In the genomic region with DNA sequence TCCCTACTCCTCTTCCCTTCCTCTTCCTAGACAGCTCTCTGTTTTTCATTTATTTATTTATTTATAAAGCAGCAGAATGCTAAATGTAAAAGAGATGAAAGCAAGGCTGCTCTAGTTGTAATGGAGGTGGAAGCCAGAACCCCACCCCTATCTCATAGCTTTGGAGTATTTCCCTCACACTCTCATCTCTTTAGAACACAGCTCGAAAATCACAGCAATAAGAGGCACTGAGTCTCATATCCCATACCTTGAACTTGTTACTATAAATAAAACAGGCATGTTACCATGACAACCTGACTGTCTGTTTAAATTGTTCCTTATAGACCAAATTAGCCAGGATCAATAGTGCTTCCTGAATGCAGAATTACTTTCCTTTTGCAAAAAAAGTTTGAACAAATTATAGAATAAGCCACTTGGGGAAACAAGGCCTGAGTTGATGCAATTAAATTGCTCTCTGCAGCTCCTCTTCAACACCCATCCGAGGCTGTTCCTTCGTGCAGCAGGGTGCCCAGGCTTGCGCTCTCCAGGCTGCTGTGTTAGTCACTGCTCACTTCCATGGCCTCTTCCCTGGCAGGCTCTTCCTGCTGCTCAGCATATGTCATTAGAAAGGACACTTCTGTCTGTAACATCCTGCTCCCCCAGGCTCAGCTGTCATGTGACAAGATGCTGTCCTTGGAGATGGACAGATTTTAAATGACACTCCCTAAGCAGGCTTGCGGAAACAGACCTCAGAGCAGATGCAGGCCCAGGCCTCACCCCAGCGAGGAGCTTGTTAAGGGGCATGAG, we compare ENCODE assay signal across 25 cellular contexts.
DNase-seq lines count a peak whose midpoint lies in the region; ATAC-seq lines count a peak whose summit lies in the region.
"Had no signal": no experiment of that assay in that cellular context is flagged by ENCODE, and none has a peak within 500 bp of the region (broad histone marks: within the 10 kb centered on the region; RNA-seq: fewer than 3 reads in every experiment).

No MANE protein-coding gene starts in this region.

- no peak overlapping the region for H2BK120ac ChIP-seq in mesendoderm (ENCODE audit: low read depth, low read length)

- DNase-seq in Ammon's horn (ENCODE audit: low spot score) (peak; percentile 14), G401 (ENCODE audit: low spot score) (peak; percentile 64), mesendoderm (peak; percentile 31)
- no peak for DNase-seq in activated effector memory CD4-positive, alpha-beta T cell treated with Interleukin-2 at 50 U/mL for 16 hours
- no peak for DNase-seq in stimulated activated CD4-positive, alpha-beta T cell treated with anti-CD3 and anti-CD28 coated beads, Interleukin-2, amount 100 ng/mL, for 24 hours
- DNase-seq: activated CD8-positive, alpha-beta memory T cell treated with anti-CD3 and anti-CD28 coated beads for 24 hours; activated naive CD4-positive, alpha-beta T cell treated with anti-CD3 and anti-CD28 coated beads, Interleukin-2, amount 10 ng/mL, durations not matched to agents 7 days and 5 days; activated T-cell treated with anti-CD3 and anti-CD28 coated beads, Interleukin-2, amount 50 U/mL, for 24 hours; amniotic stem cell; Calu3; H7; mammary epithelial cell; NCI-H1930; NCI-H446; NK-92 treated with Interleukin-12 subunit alpha and Interleukin-12 subunit beta, amount 100 ng/mL, for 24 hours; nucleus accumbens; PC-9; SHP77 treated with DMSO at 0.1 percent for 48 hours; stimulated activated CD4-positive, alpha-beta T cell treated with anti-CD3 and anti-CD28 coated beads, Interleukin-2, amount 100 ng/mL, for 48 hours; stimulated activated naive B cell treated with anti-CD40 and anti-IgM and Interleukin-4, amounts not matched to agents 10 μg/mL and 1 μg/mL and 100 μg/mL, for 72 hours; T-cell had no signal

- no peak overlapping the region for H4K5ac ChIP-seq in mesendoderm (ENCODE audit: low read length)

- in situ Hi-C loops in G401 (cut with HindIII; ENCODE audit: low sequenced_read_pairs) = no loop called here

- H4K8ac ChIP-seq in mesendoderm (ENCODE audit: low read depth, low read length) = no peak overlapping the region

- H2BK5ac ChIP-seq in mesendoderm (ENCODE audit: low read length) = no peak overlapping the region

- H3K4ac ChIP-seq in mesendoderm (ENCODE audit: low read depth, low read length) = no peak overlapping the region

- H3K9ac ChIP-seq in mesendoderm (ENCODE audit: low read length) = no peak overlapping the region

- no peaks in the 10 kb centered on the region for H3K79me1 ChIP-seq in mesendoderm (ENCODE audit: low read length)

- H3K36me3 ChIP-seq in mesendoderm (ENCODE audit: control insufficient read depth, insufficient read depth, low read length) = no peaks in the 10 kb centered on the region
- H3K36me3 ChIP-seq: breast epithelium had no signal

- H3K4me2 ChIP-seq in mesendoderm (ENCODE audit: low read length) = no peak overlapping the region
- H3K4me2 ChIP-seq: PC-9 had no signal

- H3K27me3 ChIP-seq in mesendoderm (ENCODE audit: insufficient read depth, low read length, poor library complexity) = no peaks in the 10 kb centered on the region
- H3K27me3 ChIP-seq: breast epithelium had no signal

- WGBS in mesendoderm (ENCODE audit: extremely low coverage, insufficient coverage, low lambda C conversion rate) = no CpG with 5 or more reads among the region's 6 CpGs

- no peak overlapping the region for H2AK5ac ChIP-seq in mesendoderm (ENCODE audit: low read length)

- no peak overlapping the region for H2BK15ac ChIP-seq in mesendoderm (replicated peaks; ENCODE audit: low read depth)

- H3K23ac ChIP-seq in mesendoderm (ENCODE audit: low read length) = no peak overlapping the region

- H3K27ac ChIP-seq in cingulate gyrus (ENCODE audit: low read depth, low read length) = peak overlapping the region; percentile 34
- no peak overlapping the region for H3K27ac ChIP-seq in mesendoderm (ENCODE audit: low read depth, low read length)
- H3K27ac ChIP-seq: breast epithelium, HL-60, PC-9 had no signal

- H3K79me2 ChIP-seq in mesendoderm (ENCODE audit: control insufficient read depth, insufficient read depth, low read length) = no peaks in the 10 kb centered on the region

- H3K4me3 ChIP-seq in mesendoderm (ENCODE audit: low read length) = no peak overlapping the region
- H3K4me3 ChIP-seq: breast epithelium, PC-9 had no signal

- no peak overlapping the region for H3K56ac ChIP-seq in mesendoderm (ENCODE audit: low read length)

- ATAC-seq in HG02852 (IDR thresholded peaks at IDR 0.05; ENCODE audit: unreplicated experiment) = no peak
- ATAC-seq: stimulated activated naive B cell treated with anti-CD40 and anti-IgM and Interleukin-4, amounts not matched to agents 10 μg/mL and 1 μg/mL and 100 μg/mL, for 72 hours; T-cell had no signal

- H3K4me1 ChIP-seq in mesendoderm (ENCODE audit: control insufficient read depth, low read depth, low read length) = peaks cover 2% of the 10 kb centered on the region
- H3K4me1 ChIP-seq: breast epithelium had no signal

- H3K18ac ChIP-seq in mesendoderm (ENCODE audit: low read length) = no peak overlapping the region

Comparison
In these comparisons a context has a peak if more than half of its experiments do, and no peak if none do; other contexts are left out.
1. DNase-seq: peak in Ammon's horn (single experiment), G401 (single experiment) and mesendoderm (single experiment); none in activated effector memory CD4-positive, alpha-beta T cell treated with Interleukin-2 at 50 U/mL for 16 hours (single experiment) and stimulated activated CD4-positive, alpha-beta T cell treated with anti-CD3 and anti-CD28 coated beads, Interleukin-2, amount 100 ng/mL, for 24 hours (0 of 2).